ENCODE assay signal across 12 cellular contexts in genomic region chr1:234616644-234617043, GRCh38. TPM values are rescaled to one million over a fixed set of nuclear protein-coding genes. Genes with fewer than 3 reads are reported as not detected.
A peak's percentile ranks its signal among the peaks of the same experiment; 100 is the strongest.
DNase-seq lines count a peak whose midpoint lies in the region; ATAC-seq and TF ChIP-seq lines count a peak whose summit lies in the region.
"Had no signal": no experiment of that assay in that cellular context is flagged by ENCODE, and none has a peak within 500 bp of the region (broad histone marks: within the 10 kb centered on the region; RNA-seq: fewer than 3 reads in every experiment).

No MANE protein-coding gene starts in this region.

- in situ Hi-C loops in transverse colon (cut with MboI; ENCODE audit: low pct_ligation_motif_present in 1 of 4, low pct_unique_long_range_greater_than_20kb in 1 of 4, low sequenced_read_pairs in 3 of 4) = loop anchor here in 3 of 4 donors (10.0 to 25.0 kb wide), 4 partner anchors 108 to 358 kb away; no protein-coding TSS in a partner anchor

- peaks cover 34% of the 10 kb centered on the region for H3K4me1 Mint-ChIP-seq in activated CD4-positive, alpha-beta T cell treated with anti-CD3 and anti-CD28 coated beads for 36 hours
- H3K4me1 Mint-ChIP-seq in dendritic cell treated with granulocyte-macrophage colony-stimulating factor and Interleukin-4, amounts not matched to agents 40 ng/mL and 50 ng/mL, for 4 days (ENCODE audit: low read depth) = peaks cover 48% of the 10 kb centered on the region
- H3K4me1 Mint-ChIP-seq in memory B cell = peaks cover 21% of the 10 kb centered on the region

- no peaks in the 10 kb centered on the region for H3K9me3 Mint-ChIP-seq in activated CD4-positive, alpha-beta T cell treated with anti-CD3 and anti-CD28 coated beads for 36 hours (ENCODE audit: low read depth)
- no peaks in the 10 kb centered on the region for H3K9me3 Mint-ChIP-seq in dendritic cell treated with granulocyte-macrophage colony-stimulating factor and Interleukin-4, amounts not matched to agents 40 ng/mL and 50 ng/mL, for 4 days
- no peaks in the 10 kb centered on the region for H3K9me3 Mint-ChIP-seq in memory B cell
- H3K9me3 Mint-ChIP-seq: natural killer cell treated with Interleukin-12 subunit alpha and Interleukin-12 subunit beta and Interleukin-15 and Interleukin-18, amount 100 ng/mL, for 72 hours had no signal

- H3K27ac Mint-ChIP-seq in activated CD4-positive, alpha-beta T cell treated with anti-CD3 and anti-CD28 coated beads for 36 hours = peak overlapping the region; percentile 61
- H3K27ac Mint-ChIP-seq in dendritic cell treated with granulocyte-macrophage colony-stimulating factor and Interleukin-4, amounts not matched to agents 40 ng/mL and 50 ng/mL, for 4 days = peak overlapping the region; percentile 35
- H3K27ac Mint-ChIP-seq in memory B cell = peak overlapping the region; percentile 5

- CTCF ChIA-PET in activated CD4-positive, alpha-beta T cell treated with anti-CD3 and anti-CD28 coated beads for 36 hours (lab: Charles Lee) = interaction anchor here (0.7 kb wide), 1 partner anchor 117 kb away, joined by 4 read pairs; no protein-coding TSS in a partner anchor

- intact Hi-C loops in activated CD4-positive, alpha-beta T cell treated with anti-CD3 and anti-CD28 coated beads for 36 hours (cut with DNase I, micrococcal nuclease) = no loop called here
- intact Hi-C loops in dendritic cell treated with granulocyte-macrophage colony-stimulating factor and Interleukin-4, amounts not matched to agents 40 ng/mL and 50 ng/mL, for 4 days (cut with micrococcal nuclease) = no loop called here
- intact Hi-C loops in transverse colon (cut with DNase I; ENCODE audit: low total_unique reads) = loop anchor here (10.0 kb wide), 1 partner anchor 68 kb away; no protein-coding TSS in a partner anchor

- TF ChIP-seq CTCF in transverse colon (IDR thresholded peaks at IDR 0.05) = no peak

- H3K9me3 ChIP-seq in transverse colon = no peaks in the 10 kb centered on the region

- no peaks in the 10 kb centered on the region for H3K27me3 ChIP-seq in transverse colon

- no peaks in the 10 kb centered on the region for H3K36me3 Mint-ChIP-seq in activated CD4-positive, alpha-beta T cell treated with anti-CD3 and anti-CD28 coated beads for 36 hours (ENCODE audit: low read depth)
- H3K36me3 Mint-ChIP-seq in dendritic cell treated with granulocyte-macrophage colony-stimulating factor and Interleukin-4, amounts not matched to agents 40 ng/mL and 50 ng/mL, for 4 days (ENCODE audit: low read depth) = no peaks in the 10 kb centered on the region
- no peaks in the 10 kb centered on the region for H3K36me3 Mint-ChIP-seq in memory B cell
- H3K36me3 Mint-ChIP-seq: natural killer cell treated with Interleukin-12 subunit alpha and Interleukin-12 subunit beta and Interleukin-15 and Interleukin-18, amount 100 ng/mL, for 72 hours had no signal

- H3K27ac ChIP-seq in transverse colon = peak overlapping the region; percentile 11 to 48 (median 20)

- WGBS in transverse colon (ENCODE audit: low coverage in 1 of 2), 2 donors = 10% methylated on average over 2 of the region's 2 CpGs; no CpG with 5 or more reads in 1 of the 2 donors

- DNase-seq in activated CD4-positive, alpha-beta T cell treated with anti-CD3 and anti-CD28 coated beads for 36 hours = no peak
- DNase-seq in activated CD4-positive, alpha-beta T cell treated with anti-CD3 and anti-CD28 coated beads for 1 hour = no peak
- DNase-seq in memory B cell (ENCODE audit: low spot score in 2 of 2) = no peak
- DNase-seq in transverse colon = no peak
- no peak for DNase-seq in NCI-H187 treated with DMSO at 0.1 percent for 48 hours (lab: John Stamatoyannopoulos, UW)
- no peak for DNase-seq in ecto neural progenitor cell (ENCODE audit: low spot score)
- DNase-seq: GF-D8, hippocampal formation, NCI-H1105 had no signal

- H3K4me3 Mint-ChIP-seq in activated CD4-positive, alpha-beta T cell treated with anti-CD3 and anti-CD28 coated beads for 36 hours = no peak overlapping the region
- no peak overlapping the region for H3K4me3 Mint-ChIP-seq in dendritic cell treated with granulocyte-macrophage colony-stimulating factor and Interleukin-4, amounts not matched to agents 40 ng/mL and 50 ng/mL, for 4 days
- no peak overlapping the region for H3K4me3 Mint-ChIP-seq in memory B cell
- H3K4me3 Mint-ChIP-seq: natural killer cell treated with Interleukin-12 subunit alpha and Interleukin-12 subunit beta and Interleukin-15 and Interleukin-18, amount 100 ng/mL, for 72 hours had no signal

- no peaks in the 10 kb centered on the region for H3K36me3 ChIP-seq in transverse colon

- TF ChIP-seq EP300 in transverse colon (IDR thresholded peaks at IDR 0.05; ENCODE audit: low read depth) = no peak

- POLR2A ChIA-PET in activated CD4-positive, alpha-beta T cell treated with anti-CD3 and anti-CD28 coated beads for 36 hours (lab: Charles Lee) = no interaction called here

- TF ChIP-seq POLR2A in transverse colon (IDR thresholded peaks at IDR 0.05) = no peak

- ATAC-seq in activated CD4-positive, alpha-beta T cell treated with anti-CD3 and anti-CD28 coated beads for 36 hours = no peak
- no peak for ATAC-seq in memory B cell (ENCODE audit: low read depth)
- no peak for ATAC-seq in GM19023 (IDR thresholded peaks at IDR 0.05; ENCODE audit: unreplicated experiment)
- ATAC-seq: natural killer cell treated with Interleukin-12 subunit alpha and Interleukin-12 subunit beta and Interleukin-15 and Interleukin-18, amount 100 ng/mL, for 72 hours had no signal

- no peak overlapping the region for H3K4me3 ChIP-seq in transverse colon

- no peaks in the 10 kb centered on the region for H3K27me3 Mint-ChIP-seq in activated CD4-positive, alpha-beta T cell treated with anti-CD3 and anti-CD28 coated beads for 36 hours
- H3K27me3 Mint-ChIP-seq in dendritic cell treated with granulocyte-macrophage colony-stimulating factor and Interleukin-4, amounts not matched to agents 40 ng/mL and 50 ng/mL, for 4 days = no peaks in the 10 kb centered on the region
- H3K27me3 Mint-ChIP-seq in memory B cell = no peaks in the 10 kb centered on the region
- H3K27me3 Mint-ChIP-seq: natural killer cell treated with Interleukin-12 subunit alpha and Interleukin-12 subunit beta and Interleukin-15 and Interleukin-18, amount 100 ng/mL, for 72 hours had no signal

- H3K4me1 ChIP-seq in transverse colon = peaks cover 24 to 81% (median 51%) of the 10 kb centered on the region in 4 donors

RNA-seq across cellular contexts. Expression of gene IRF2BP2, which starts 6.7 kb away (rescaled TPM):
- total RNA-seq in activated CD4-positive, alpha-beta T cell treated with anti-CD3 and anti-CD28 coated beads for 36 hours = 100 to 1,000 TPM; 132 to 200 TPM
- total RNA-seq in transverse colon = 100 to 1,000 TPM in 1 of 4 donors, 10 to 100 TPM in 3; 82.7 to 120 (median 93.3) TPM

Comparison
In these comparisons a context has a peak if more than half of its experiments do, and no peak if none do; other contexts are left out.
1. H3K27ac Mint-ChIP-seq: peak in every context shown above with its lines; median percentile 61 in activated CD4-positive, alpha-beta T cell treated with anti-CD3 and anti-CD28 coated beads for 36 hours; 35 in dendritic cell treated with granulocyte-macrophage colony-stimulating factor and Interleukin-4, amounts not matched to agents 40 ng/mL and 50 ng/mL, for 4 days; 5 in memory B cell.